Comparison of ENCODE assay signal across 11 cellular contexts in the genomic region with DNA sequence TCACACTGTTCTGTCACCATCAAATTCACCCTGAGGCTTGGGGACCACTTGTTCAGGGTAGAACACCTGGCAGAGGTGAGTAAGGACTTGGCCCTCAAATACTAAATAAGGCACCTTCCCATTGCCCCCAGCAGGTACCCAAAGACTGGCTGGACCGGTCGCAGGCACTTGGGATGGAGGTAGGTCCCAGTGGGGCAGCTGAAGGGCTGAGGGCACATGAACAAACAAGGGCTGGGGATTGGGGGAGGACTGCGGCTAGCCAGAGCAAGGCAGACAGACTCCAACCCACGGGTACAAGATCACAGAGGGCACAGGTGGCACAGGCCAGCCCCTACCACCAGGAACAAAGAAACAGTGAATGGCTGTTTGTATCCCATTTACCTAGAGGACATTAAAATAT. TPM values are rescaled to one million over a fixed set of nuclear protein-coding genes. Genes with fewer than 3 reads are reported as not detected.
DNase-seq lines count a peak whose midpoint lies in the region; ATAC-seq, FAIRE-seq and TF ChIP-seq lines count a peak whose summit lies in the region.
"Had no signal": no experiment of that assay in that cellular context is flagged by ENCODE, and none has a peak within 500 bp of the region (broad histone marks: within the 10 kb centered on the region; RNA-seq: fewer than 3 reads in every experiment).

No MANE protein-coding gene starts in this region.

- ATAC-seq in upper lobe of right lung (peak; percentile 62), HG03571 (IDR thresholded peaks at IDR 0.05; ENCODE audit: unreplicated experiment) (no peak)

- peaks cover 10% of the 10 kb centered on the region for H3K4me1 Mint-ChIP-seq in MCF 10A (ENCODE audit: insufficient read depth, unreplicated experiment)
- peaks cover 37% of the 10 kb centered on the region for H3K4me1 Mint-ChIP-seq in activated CD4-positive, alpha-beta memory T cell treated with anti-CD3 and anti-CD28 coated beads, Interleukin-2, amount 10 ng/mL, durations not matched to agents 7 days and 5 days

- H3K9me1 ChIP-seq in keratinocyte (ENCODE audit: control insufficient read depth, extremely low read depth, insufficient read depth, low read length), result no peaks in the 10 kb centered on the region

- H3K36me3 ChIP-seq in breast epithelium (no peaks in the 10 kb centered on the region), keratinocyte (ENCODE audit: control insufficient read depth in 2 of 2, extremely low read depth in 1 of 2, insufficient read depth in 2 of 2, low read length in 2 of 2) (peaks cover 6 to 10% of the 10 kb centered on the region in 2 experiments), upper lobe of right lung (peaks cover 12% of the 10 kb centered on the region)

- H3K4me3 ChIP-seq in breast epithelium (peak overlapping the region in 1 of 3 donors; percentile 89), keratinocyte (ENCODE audit: control insufficient read depth in 2 of 3, extremely low read depth in 1 of 3, insufficient read depth in 2 of 3, low read depth in 1 of 3, low read length in 3 of 3) (peak overlapping the region in 1 of 3 experiments; percentile 99), upper lobe of right lung (peak overlapping the region; percentile 84)

- no peak for TF ChIP-seq POLR2A in breast epithelium (IDR thresholded peaks at IDR 0.05)

- no peak overlapping the region for H2AFZ ChIP-seq in keratinocyte (ENCODE audit: control insufficient read depth, low read length)

- TF ChIP-seq CTCF in MCF 10A (IDR thresholded peaks at IDR 0.05; ENCODE audit: unreplicated experiment) (no peak), breast epithelium (IDR thresholded peaks at IDR 0.05) (no peak), keratinocyte (optimal IDR thresholded peaks at IDR 0.05 in 1 of 3, IDR thresholded peaks at IDR 0.05 in 1 of 3, conservative IDR thresholded peaks at IDR 0.05 in 1 of 3; ENCODE audit: extremely low read depth in 1 of 3, insufficient read depth in 2 of 3, low read length in 3 of 3) (no peak), upper lobe of right lung (IDR thresholded peaks at IDR 0.05) (no peak)

- peak overlapping the region; percentile 80 for H3K4me3 Mint-ChIP-seq in MCF 10A (ENCODE audit: unreplicated experiment)
- peak overlapping the region; percentile 96 for H3K4me3 Mint-ChIP-seq in activated CD4-positive, alpha-beta memory T cell treated with anti-CD3 and anti-CD28 coated beads, Interleukin-2, amount 10 ng/mL, durations not matched to agents 7 days and 5 days

- H3K27me3 ChIP-seq in breast epithelium (no peaks in the 10 kb centered on the region), keratinocyte (ENCODE audit: control insufficient read depth, extremely low read depth, insufficient read depth, low read length) (no peaks in the 10 kb centered on the region), upper lobe of right lung (no peaks in the 10 kb centered on the region)

- dilution Hi-C loops in keratinocyte (cut with MboI; ENCODE audit: extremely low pct_ligation_motif_present, low sequenced_read_pairs), result no loop called here

- no TSS peak for BruUV-seq in MCF 10A (replicated peaks; lab: Mats Ljungman, UMichigan)

- no peaks in the 10 kb centered on the region for H3K9me3 ChIP-seq in breast epithelium
- H3K9me3 ChIP-seq in keratinocyte (ENCODE audit: control insufficient read depth, low read depth, low read length), result no peaks in the 10 kb centered on the region
- H3K9me3 ChIP-seq in upper lobe of right lung, result no peaks in the 10 kb centered on the region

- no peak overlapping the region for H3K27ac Mint-ChIP-seq in MCF 10A (ENCODE audit: low read depth, unreplicated experiment)
- no peak overlapping the region for H3K27ac Mint-ChIP-seq in activated CD4-positive, alpha-beta memory T cell treated with anti-CD3 and anti-CD28 coated beads, Interleukin-2, amount 10 ng/mL, durations not matched to agents 7 days and 5 days

- peak overlapping the region; percentile 92 for H3K4me2 ChIP-seq in keratinocyte (ENCODE audit: control insufficient read depth, extremely low read depth, insufficient read depth, low read depth, low read length)

- no peak overlapping the region for H3K9ac ChIP-seq in keratinocyte (ENCODE audit: control insufficient read depth, extremely low read depth, insufficient read depth, low read length)

- peaks cover 32% of the 10 kb centered on the region for H3K36me3 Mint-ChIP-seq in MCF 10A (ENCODE audit: insufficient read depth, unreplicated experiment)
- H3K36me3 Mint-ChIP-seq in activated CD4-positive, alpha-beta memory T cell treated with anti-CD3 and anti-CD28 coated beads, Interleukin-2, amount 10 ng/mL, durations not matched to agents 7 days and 5 days (ENCODE audit: low read depth), result peaks cover 28% of the 10 kb centered on the region

- peaks cover 0 to 9% of the 10 kb centered on the region in 2 donors for H3K4me1 ChIP-seq in breast epithelium
- peaks cover 16% of the 10 kb centered on the region for H3K4me1 ChIP-seq in keratinocyte (ENCODE audit: control insufficient read depth, extremely low read depth, insufficient read depth, low read length)
- H3K4me1 ChIP-seq in upper lobe of right lung, result peaks cover 14% of the 10 kb centered on the region

- DNase-seq in MCF 10A (ENCODE audit: unreplicated experiment), result no peak
- DNase-seq in breast epithelium (ENCODE audit: low spot score in 2 of 2), result no peak
- DNase-seq in activated CD4-positive, alpha-beta memory T cell treated with anti-CD3 and anti-CD28 coated beads, Interleukin-2, amount 10 ng/mL, durations not matched to agents 7 days and 5 days, result no peak
- no peak for DNase-seq in keratinocyte (ENCODE audit: low read depth, low spot score)
- peak; percentile 83 for DNase-seq in upper lobe of right lung
- DNase-seq in stimulated activated CD4-positive, alpha-beta T cell treated with anti-CD3 and anti-CD28 coated beads, Interleukin-15, amount 100 ng/mL, for 24 hours, result no peak
- DNase-seq in NCI-H748 treated with DMSO at 0.1 percent for 48 hours (lab: John Stamatoyannopoulos, UW), result no peak
- DNase-seq: central memory CD4-positive, alpha-beta T cell; NCI-H2081 had no signal

- H3K27ac ChIP-seq in breast epithelium (no peak overlapping the region), keratinocyte (ENCODE audit: control insufficient read depth, insufficient read depth, low read length) (no peak overlapping the region), upper lobe of right lung (no peak overlapping the region)

- H3K9me3 Mint-ChIP-seq in MCF 10A (ENCODE audit: unreplicated experiment), result no peaks in the 10 kb centered on the region
- no peaks in the 10 kb centered on the region for H3K9me3 Mint-ChIP-seq in activated CD4-positive, alpha-beta memory T cell treated with anti-CD3 and anti-CD28 coated beads, Interleukin-2, amount 10 ng/mL, durations not matched to agents 7 days and 5 days

- CTCF ChIA-PET in MCF 10A (lab: Yijun Ruan, JAX), result interaction anchor here (1.4 kb wide), 1 partner anchor 11 kb away, joined by 4 read pairs; no protein-coding TSS in a partner anchor
- CTCF ChIA-PET in activated CD4-positive, alpha-beta memory T cell treated with anti-CD3 and anti-CD28 coated beads, Interleukin-2, amount 10 ng/mL, durations not matched to agents 7 days and 5 days (lab: Charles Lee), result interaction anchor here (2.2 kb wide), 1 partner anchor 11 kb away, joined by 28 read pairs; no protein-coding TSS in a partner anchor

- intact Hi-C loops in MCF 10A (cut with micrococcal nuclease), result no loop called here
- intact Hi-C loops in breast epithelium (cut with DNase I; ENCODE audit: low total_unique reads), result no loop called here
- intact Hi-C loops in upper lobe of right lung (cut with DNase I), result no loop called here

- no peak for FAIRE-seq in keratinocyte (lab: Jason Lieb, UNC)
- FAIRE-seq: D721Med had no signal

- POLR2A ChIA-PET in MCF 10A (lab: Yijun Ruan, JAX), result interaction anchor here (1.6 to 3.3 kb wide), 4 partner anchors 15 to 143 kb away, joined by 4 to 23 read pairs (median 17); a partner anchor contains a TSS
- POLR2A ChIA-PET in activated CD4-positive, alpha-beta memory T cell treated with anti-CD3 and anti-CD28 coated beads, Interleukin-2, amount 10 ng/mL, durations not matched to agents 7 days and 5 days (lab: Charles Lee), result interaction anchor here (2.6 to 3.2 kb wide), 3 partner anchors 12 to 116 kb away, joined by 8 to 53 read pairs (median 20); a partner anchor contains a TSS

- H3K27me3 Mint-ChIP-seq in MCF 10A (ENCODE audit: insufficient read depth, unreplicated experiment), result no peaks in the 10 kb centered on the region
- H3K27me3 Mint-ChIP-seq in activated CD4-positive, alpha-beta memory T cell treated with anti-CD3 and anti-CD28 coated beads, Interleukin-2, amount 10 ng/mL, durations not matched to agents 7 days and 5 days, result no peaks in the 10 kb centered on the region

- no peaks in the 10 kb centered on the region for H4K20me1 ChIP-seq in keratinocyte (ENCODE audit: control insufficient read depth, extremely low read depth, insufficient read depth, low read length)

- peaks cover 41% of the 10 kb centered on the region for H3K79me2 ChIP-seq in keratinocyte (ENCODE audit: control insufficient read depth, insufficient read depth, low read length)

RNA-seq across cellular contexts. Expression of a gene that starts 1.9 kb away (rescaled TPM):
- total RNA-seq in MCF 10A (2022) (81.0 and 87.2 TPM in 2 replicates), breast epithelium (10 to 100 TPM; 19.5 to 40.0 (median 36.4) TPM), upper lobe of right lung (60.2 TPM)
- 10 to 100 TPM; 34.6 to 35.0 TPM for total RNA-seq in activated CD4-positive, alpha-beta memory T cell treated with anti-CD3 and anti-CD28 coated beads, Interleukin-2, amount 10 ng/mL, durations not matched to agents 7 days and 5 days
- 32.1 to 54.5 TPM (median 43.2 TPM) in 3 replicates for polyA plus RNA-seq in keratinocyte
- polyA plus RNA-seq in keratinocyte (2011; ENCODE audit: low read depth), result 11.1 TPM
- polyA plus RNA-seq in keratinocyte (2011; cell fraction: cytosol; rRNA removed), result 19.3 and 23.4 TPM in 2 replicates
- polyA plus RNA-seq in keratinocyte (2011; cell fraction: nucleus; rRNA removed), result 110 and 114 TPM in 2 replicates
- polyA plus RNA-seq in keratinocyte (2012; ENCODE audit: low replicate concordance), result 31.6 and 51.8 TPM in 2 replicates
- polyA minus RNA-seq in keratinocyte, result 4.2 to 19.8 TPM (median 7.6 TPM) in 3 replicates
- 21.1 TPM for polyA minus RNA-seq in keratinocyte (2011; cell fraction: cytosol; rRNA and poly(A)+ RNA removed)
- 9.8 and 17.8 TPM in 2 replicates for polyA minus RNA-seq in keratinocyte (2011; cell fraction: nucleus; rRNA and poly(A)+ RNA removed)

RNA-seq across cellular contexts. Expression of a gene that starts 35.7 kb away (rescaled TPM):
- total RNA-seq in MCF 10A (2022) (37.7 and 39.6 TPM in 2 replicates), breast epithelium (10 to 100 TPM; 28.6 to 30.5 (median 29.6) TPM), upper lobe of right lung (27.6 TPM)
- total RNA-seq in activated CD4-positive, alpha-beta memory T cell treated with anti-CD3 and anti-CD28 coated beads, Interleukin-2, amount 10 ng/mL, durations not matched to agents 7 days and 5 days, result 10 to 100 TPM; 19.4 to 19.7 TPM
- polyA plus RNA-seq in keratinocyte, result 7.0 to 8.4 TPM (median 7.8 TPM) in 3 replicates
- polyA plus RNA-seq in keratinocyte (2011; ENCODE audit: low read depth), result 8.6 TPM
- 7.1 and 8.5 TPM in 2 replicates for polyA plus RNA-seq in keratinocyte (2011; cell fraction: cytosol; rRNA removed)
- polyA plus RNA-seq in keratinocyte (2011; cell fraction: nucleus; rRNA removed), result 12.2 and 13.2 TPM in 2 replicates
- polyA plus RNA-seq in keratinocyte (2012; ENCODE audit: low replicate concordance), result 9.1 and 11.4 TPM in 2 replicates
- polyA minus RNA-seq in keratinocyte, result 14.6 to 19.6 TPM (median 17.9 TPM) in 3 replicates
- polyA minus RNA-seq in keratinocyte (2011; cell fraction: cytosol; rRNA and poly(A)+ RNA removed), result 19.6 TPM
- 10.2 and 16.4 TPM in 2 replicates for polyA minus RNA-seq in keratinocyte (2011; cell fraction: nucleus; rRNA and poly(A)+ RNA removed)
